Comparison of ENCODE assay signal across 15 cellular contexts in genomic region chr3:129449279-129450115, GRCh38. TPM values are rescaled to one million over a fixed set of nuclear protein-coding genes. Genes with fewer than 3 reads are reported as not detected.
DNase-seq lines count a peak whose midpoint lies in the region; ATAC-seq and TF ChIP-seq lines count a peak whose summit lies in the region.
"Had no signal": no experiment of that assay in that cellular context is flagged by ENCODE, and none has a peak within 500 bp of the region (broad histone marks: within the 10 kb centered on the region; RNA-seq: fewer than 3 reads in every experiment).

No MANE protein-coding gene starts in this region.

- in situ Hi-C loops in GM23248 (cut with MboI): no loop called here

- no peaks in the 10 kb centered on the region for H3K27me3 ChIP-seq in GM23248 (replicated peaks; ENCODE audit: insufficient read depth)
- H3K27me3 ChIP-seq: adrenal gland, gastroesophageal sphincter, suprapubic skin had no signal

- H3K36me3 Mint-ChIP-seq in brain (peaks cover 22% of the 10 kb centered on the region), nephron progenitor cell (ENCODE audit: low read depth) (peaks cover 34% of the 10 kb centered on the region)

- H3K4me1 ChIP-seq in GM23248 (ENCODE audit: insufficient read depth): no peaks in the 10 kb centered on the region
- H3K4me1 ChIP-seq: suprapubic skin had no signal

- 78 to 80% methylated on average over 5 of the region's 5 CpGs for WGBS in GM23248 (ENCODE audit: low coverage in 1 of 2, low lambda C conversion rate in 2 of 2, missing lambda C conversion rate in 2 of 2), 2 experiments

- H2AFZ ChIP-seq in GM23248: no peak overlapping the region

- peaks cover 39% of the 10 kb centered on the region for H3K79me2 ChIP-seq in GM23248 (ENCODE audit: insufficient read depth)

- peaks cover 9% of the 10 kb centered on the region; the same call in 1 of the 2 replicates for H3K36me3 ChIP-seq in GM23248 (ENCODE audit: low read depth)

- H3K4me3 Mint-ChIP-seq in brain (peak overlapping the region in 2 of 5 experiments; percentile 4 to 27), nephron progenitor cell (peak overlapping the region; percentile 3)
- H3K4me3 Mint-ChIP-seq: B cell; natural killer cell treated with Interleukin-12 subunit alpha and Interleukin-12 subunit beta and Interleukin-15 and Interleukin-18, amount 100 ng/mL, for 72 hours had no signal

- H3K9me2 ChIP-seq in GM23248 (ENCODE audit: insufficient read depth): no peaks in the 10 kb centered on the region

- H3F3A ChIP-seq in GM23248 (ENCODE audit: insufficient read depth): no peaks in the 10 kb centered on the region

- no peak overlapping the region for H3K4me3 ChIP-seq in GM23248
- H3K4me3 ChIP-seq: adrenal gland, gastroesophageal sphincter, suprapubic skin had no signal

- no peak for TF ChIP-seq CTCF in brain (conservative IDR thresholded peaks at IDR 0.05)
- no peak for TF ChIP-seq CTCF in nephron progenitor cell (IDR thresholded peaks at IDR 0.05)

- H3K27ac Mint-ChIP-seq in brain: peak overlapping the region in 4 of 5 experiments; percentile 31 to 81 (median 45)
- peak overlapping the region; percentile 17 for H3K27ac Mint-ChIP-seq in nephron progenitor cell
- H3K27ac Mint-ChIP-seq: B cell; natural killer cell treated with Interleukin-12 subunit alpha and Interleukin-12 subunit beta and Interleukin-15 and Interleukin-18, amount 100 ng/mL, for 72 hours had no signal

- no peak overlapping the region for H3K4me2 ChIP-seq in GM23248 (ENCODE audit: unreplicated experiment)

- H3K9ac ChIP-seq in GM23248: no peak overlapping the region

- H4K20me1 ChIP-seq in GM23248 (ENCODE audit: insufficient read depth): no peaks in the 10 kb centered on the region

- H3K4me1 Mint-ChIP-seq in brain (peaks cover 25% of the 10 kb centered on the region), nephron progenitor cell (peaks cover 43% of the 10 kb centered on the region)
- H3K4me1 Mint-ChIP-seq: B cell had no signal

- no peaks in the 10 kb centered on the region for H3K9me3 Mint-ChIP-seq in brain
- no peaks in the 10 kb centered on the region for H3K9me3 Mint-ChIP-seq in nephron progenitor cell
- H3K9me3 Mint-ChIP-seq: natural killer cell treated with Interleukin-12 subunit alpha and Interleukin-12 subunit beta and Interleukin-15 and Interleukin-18, amount 100 ng/mL, for 72 hours had no signal

- no peak for ATAC-seq in GM21360 (IDR thresholded peaks at IDR 0.05; ENCODE audit: unreplicated experiment)
- ATAC-seq: gastroesophageal sphincter; natural killer cell treated with Interleukin-12 subunit alpha and Interleukin-12 subunit beta and Interleukin-15 and Interleukin-18, amount 100 ng/mL, for 72 hours had no signal

- no peak overlapping the region for H3K27ac ChIP-seq in GM23248
- H3K27ac ChIP-seq: gastroesophageal sphincter, suprapubic skin had no signal

- peak; percentile 11 for DNase-seq in NCI-H2171 (lab: John Stamatoyannopoulos, UW)
- DNase-seq in nephron progenitor cell: no peak
- no peak for DNase-seq in GM23248
- DNase-seq in medulla oblongata (ENCODE audit: extremely low spot score): no peak
- DNase-seq: activated T-cell treated with anti-CD3 and anti-CD28 coated beads for 4 hours, adrenal gland, islet precursor cell, NCI-H187, NCI-H82 had no signal

- H3K27me3 Mint-ChIP-seq in brain: no peaks in the 10 kb centered on the region
- H3K27me3 Mint-ChIP-seq in nephron progenitor cell (ENCODE audit: low read depth, poor library complexity): no peaks in the 10 kb centered on the region
- H3K27me3 Mint-ChIP-seq: B cell; natural killer cell treated with Interleukin-12 subunit alpha and Interleukin-12 subunit beta and Interleukin-15 and Interleukin-18, amount 100 ng/mL, for 72 hours had no signal

- no peaks in the 10 kb centered on the region for H3K9me3 ChIP-seq in GM23248 (ENCODE audit: low read depth)
- H3K9me3 ChIP-seq: adrenal gland, gastroesophageal sphincter, suprapubic skin had no signal

RNA-seq across cellular contexts. Expression of gene IFT122, which starts 9.5 kb away (rescaled TPM):
- polyA plus RNA-seq in brain (ENCODE audit: insufficient read depth, low read depth, low replicate concordance) (39.4 TPM), GM23248 (2016; fragmentation: Nextera tagmentation; extraction: Ambion mirVana) (13.5 and 16.1 TPM in 2 replicates)
- total RNA-seq in GM23248 (2014; rRNA removed; shearing (Covaris generic)): 16.3 and 25.4 TPM in 2 replicates

RNA-seq across cellular contexts. Expression of gene MBD4, which starts 9.7 kb away (rescaled TPM):
- polyA plus RNA-seq in brain (ENCODE audit: insufficient read depth, low read depth, low replicate concordance) (15.6 TPM), GM23248 (2016; fragmentation: Nextera tagmentation; extraction: Ambion mirVana) (36.2 and 36.8 TPM in 2 replicates)
- total RNA-seq in GM23248 (2014; rRNA removed; shearing (Covaris generic)): 27.2 and 49.8 TPM in 2 replicates

RNA-seq across cellular contexts. Expression of gene EFCAB12, which starts 21.1 kb away (rescaled TPM):
- polyA plus RNA-seq in brain (ENCODE audit: insufficient read depth, low read depth, low replicate concordance) (1.4 TPM), GM23248 (2016; fragmentation: Nextera tagmentation; extraction: Ambion mirVana) (not detected in 2 replicates)
- not detected in 2 replicates for total RNA-seq in GM23248 (2014; rRNA removed; shearing (Covaris generic))
